19 cellular contexts compared by ENCODE assay signal in the genomic region with DNA sequence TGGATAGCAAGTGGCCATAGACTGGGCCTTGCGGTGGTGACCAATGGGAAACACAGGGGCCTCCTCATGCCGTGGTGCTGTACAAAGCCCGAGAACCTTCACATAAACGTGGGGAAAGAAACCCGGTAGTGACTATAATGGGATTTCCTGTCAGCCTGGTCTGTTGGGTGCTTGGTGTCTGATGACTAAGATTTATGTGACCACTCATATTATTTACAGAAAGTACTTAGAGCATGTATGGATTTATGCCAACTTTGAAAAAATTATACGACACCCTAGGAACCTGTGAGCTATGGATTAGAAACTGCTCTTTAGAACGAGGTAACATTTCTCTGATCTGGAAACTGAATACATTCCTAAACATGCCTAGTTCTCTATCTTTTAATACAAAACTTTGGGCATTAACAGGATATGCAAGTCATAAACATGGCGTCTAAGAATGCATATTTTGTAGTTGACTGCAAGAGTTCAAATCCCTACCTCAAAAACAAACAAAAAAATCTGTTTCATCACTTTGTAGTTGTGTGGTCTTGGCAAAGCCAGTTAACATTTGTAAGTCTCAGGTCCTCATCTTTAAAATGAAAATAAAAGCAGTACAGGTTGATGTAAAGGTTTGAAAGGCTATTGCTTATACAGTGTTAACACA.
DNase-seq lines count a peak whose midpoint lies in the region; ATAC-seq, FAIRE-seq and TF ChIP-seq lines count a peak whose summit lies in the region.
"Had no signal": no experiment of that assay in that cellular context is flagged by ENCODE, and none has a peak within 500 bp of the region (broad histone marks: within the 10 kb centered on the region; RNA-seq: fewer than 3 reads in every experiment).

No MANE protein-coding gene starts in this region.

- POLR2A ChIA-PET in MCF 10A (lab: Yijun Ruan, JAX), result no interaction called here

- WGBS in mammary epithelial cell (ENCODE audit: low coverage, missing lambda C conversion rate), result 83% methylated on average over 8 of the region's 8 CpGs
- 63% methylated on average over 8 of the region's 8 CpGs for WGBS in suprapubic skin
- WGBS in aorta, 2 donors, result 51 to 53% methylated on average over 8 of the region's 8 CpGs

- dilution Hi-C loops in mammary epithelial cell (cut with HindIII; ENCODE audit: low sequenced_read_pairs), result no loop called here

- H3K36me3 Mint-ChIP-seq in MCF 10A (ENCODE audit: insufficient read depth, unreplicated experiment), result no peaks in the 10 kb centered on the region

- TF ChIP-seq CTCF in MCF 10A (IDR thresholded peaks at IDR 0.05; ENCODE audit: unreplicated experiment), result no peak
- TF ChIP-seq CTCF in mammary epithelial cell (conservative IDR thresholded peaks at IDR 0.05 in 1 of 2, IDR thresholded peaks at IDR 0.05 in 1 of 2; ENCODE audit: extremely low read depth in 1 of 2, insufficient read depth in 1 of 2, low read depth in 1 of 2, low read length in 2 of 2), result no peak
- no peak for TF ChIP-seq CTCF in bronchial epithelial cell (IDR thresholded peaks at IDR 0.05; ENCODE audit: insufficient read depth, low read length, severe bottlenecking)
- no peak for TF ChIP-seq CTCF in suprapubic skin (IDR thresholded peaks at IDR 0.05)

- no peaks in the 10 kb centered on the region for H3K27me3 Mint-ChIP-seq in MCF 10A (ENCODE audit: insufficient read depth, unreplicated experiment)
- H3K27me3 Mint-ChIP-seq: activated T-cell treated with anti-CD3 and anti-CD28 coated beads, Interleukin-2, amount 50 U/mL, for 24 hours had no signal

- FAIRE-seq in bronchial epithelial cell (lab: Jason Lieb, UNC), result no peak
- FAIRE-seq: A204.1, D721Med had no signal

- H3K9me3 ChIP-seq in mammary epithelial cell (replicated peaks; ENCODE audit: insufficient read depth, low read length) (no peaks in the 10 kb centered on the region), suprapubic skin (no peaks in the 10 kb centered on the region), aorta (ENCODE audit: control insufficient read depth, low read length) (no peaks in the 10 kb centered on the region)
- H3K9me3 ChIP-seq: spleen, thyroid gland had no signal

- ATAC-seq in aorta (ENCODE audit: low FRiP score), result no peak
- ATAC-seq in GM18867 (IDR thresholded peaks at IDR 0.05; ENCODE audit: unreplicated experiment), result no peak
- ATAC-seq: activated CD4-positive, CD25-positive, alpha-beta regulatory T cell treated with anti-CD3 and anti-CD28 coated beads, Interleukin-2, amount 50 U/mL, for 24 hours; effector memory CD8-positive, alpha-beta T cell had no signal

- H3K79me2 ChIP-seq in mammary epithelial cell (ENCODE audit: insufficient read depth, low read length), result no peaks in the 10 kb centered on the region

- TF ChIP-seq EP300 in suprapubic skin (IDR thresholded peaks at IDR 0.05), result no peak

- in situ Hi-C loops in mammary epithelial cell (cut with MboI; ENCODE audit: low sequenced_read_pairs in 2 of 2), result no loop called here

- peak; percentile 46 for DNase-seq in MCF 10A (ENCODE audit: unreplicated experiment)
- no peak for DNase-seq in mammary epithelial cell
- peak; percentile 57 for DNase-seq in NCI-H187 treated with DMSO at 0.1 percent for 48 hours (lab: John Stamatoyannopoulos, UW)
- peak; percentile 90 for DNase-seq in bronchial epithelial cell (ENCODE audit: low read depth)
- no peak for DNase-seq in suprapubic skin (ENCODE audit: low spot score in 2 of 2)
- no peak for DNase-seq in aorta
- no peak for DNase-seq in GOT3 (lab: John Stamatoyannopoulos, UW)
- DNase-seq: activated T-cell treated with anti-CD3 and anti-CD28 coated beads, Interleukin-2, amount 50 U/mL, for 24 hours; anterior cingulate cortex; effector memory CD8-positive, alpha-beta T cell; hippocampal formation; Karpas-422; NCI-H446 treated with DMSO at 0.1 percent for 48 hours; spleen; thyroid gland had no signal

- H4K20me1 ChIP-seq in mammary epithelial cell (ENCODE audit: insufficient read depth, low read length), result no peaks in the 10 kb centered on the region

- no peak overlapping the region for H3K4me2 ChIP-seq in mammary epithelial cell (ENCODE audit: insufficient read depth, low read depth, low read length)

- H3K27ac Mint-ChIP-seq in MCF 10A (ENCODE audit: low read depth, unreplicated experiment), result no peak overlapping the region
- H3K27ac Mint-ChIP-seq: activated T-cell treated with anti-CD3 and anti-CD28 coated beads, Interleukin-2, amount 50 U/mL, for 24 hours; effector memory CD8-positive, alpha-beta T cell had no signal

- BruUV-seq in MCF 10A (replicated peaks; lab: Mats Ljungman, UMichigan) (no TSS peak), mammary epithelial cell (replicated peaks; lab: Mats Ljungman, UMichigan) (no TSS peak)

- H3K36me3 ChIP-seq in mammary epithelial cell (ENCODE audit: insufficient read depth, low read length) (no peaks in the 10 kb centered on the region), bronchial epithelial cell (ENCODE audit: control insufficient read depth, insufficient read depth, low read length) (no peaks in the 10 kb centered on the region), suprapubic skin (no peaks in the 10 kb centered on the region), aorta (ENCODE audit: control insufficient read depth in 1 of 2, insufficient read depth in 2 of 2, low read length in 1 of 2) (no peaks in the 10 kb centered on the region)
- H3K36me3 ChIP-seq: spleen, thyroid gland had no signal

- H3K27ac ChIP-seq in mammary epithelial cell (ENCODE audit: insufficient read depth, low read depth, low read length), result no peak overlapping the region
- no peak overlapping the region for H3K27ac ChIP-seq in suprapubic skin
- no peak overlapping the region for H3K27ac ChIP-seq in aorta (ENCODE audit: low read depth in 1 of 2, low read length in 2 of 2)
- H3K27ac ChIP-seq: spleen, thyroid gland had no signal

- H3K9ac ChIP-seq in mammary epithelial cell (ENCODE audit: insufficient read depth, low read length), result no peak overlapping the region

- H3K4me3 ChIP-seq in mammary epithelial cell (replicated peaks in 1 of 3; ENCODE audit: insufficient read depth in 1 of 3, low read depth in 2 of 3, low read length in 3 of 3) (no peak overlapping the region), bronchial epithelial cell (ENCODE audit: low read depth, low read length) (no peak overlapping the region), suprapubic skin (no peak overlapping the region), aorta (ENCODE audit: low read length in 2 of 2) (no peak overlapping the region)
- H3K4me3 ChIP-seq: spleen, thyroid gland had no signal

- no peak overlapping the region for H3K4me3 Mint-ChIP-seq in MCF 10A (ENCODE audit: unreplicated experiment)
- H3K4me3 Mint-ChIP-seq: activated T-cell treated with anti-CD3 and anti-CD28 coated beads, Interleukin-2, amount 50 U/mL, for 24 hours; effector memory CD8-positive, alpha-beta T cell had no signal

- TF ChIP-seq POLR2A in suprapubic skin (IDR thresholded peaks at IDR 0.05), result no peak

- CTCF ChIA-PET in MCF 10A (lab: Yijun Ruan, JAX), result no interaction called here
- CTCF ChIA-PET in mammary epithelial cell (lab: Charles Lee; ENCODE audit: low non-redundant PET), result no interaction called here

- H3K4me1 Mint-ChIP-seq in MCF 10A (ENCODE audit: insufficient read depth, unreplicated experiment), result no peaks in the 10 kb centered on the region

- H2AFZ ChIP-seq in mammary epithelial cell (ENCODE audit: low read depth, low read length), result no peak overlapping the region

- H3K27me3 ChIP-seq in mammary epithelial cell (ENCODE audit: insufficient read depth, low read length) (no peaks in the 10 kb centered on the region), bronchial epithelial cell (ENCODE audit: control insufficient read depth, insufficient read depth, low read length) (no peaks in the 10 kb centered on the region), suprapubic skin (no peaks in the 10 kb centered on the region), aorta (ENCODE audit: control insufficient read depth in 1 of 2, insufficient read depth in 2 of 2, low read length in 1 of 2) (no peaks in the 10 kb centered on the region)
- H3K27me3 ChIP-seq: spleen, thyroid gland had no signal

- peaks cover 5% of the 10 kb centered on the region for H3K4me1 ChIP-seq in mammary epithelial cell (ENCODE audit: insufficient read depth, low read length)
- H3K4me1 ChIP-seq in suprapubic skin, result peaks cover 3% of the 10 kb centered on the region
- H3K4me1 ChIP-seq in aorta (ENCODE audit: control insufficient read depth in 1 of 2, insufficient read depth in 2 of 2, low read length in 2 of 2), result no peaks in the 10 kb centered on the region
- H3K4me1 ChIP-seq: spleen, thyroid gland had no signal

- intact Hi-C loops in MCF 10A (cut with micrococcal nuclease) (no loop called here), mammary epithelial cell (cut with micrococcal nuclease) (no loop called here), aorta (cut with DNase I) (no loop called here)

- H3K9me3 Mint-ChIP-seq in MCF 10A (ENCODE audit: unreplicated experiment), result no peaks in the 10 kb centered on the region
- H3K9me3 Mint-ChIP-seq: activated T-cell treated with anti-CD3 and anti-CD28 coated beads, Interleukin-2, amount 50 U/mL, for 24 hours; effector memory CD8-positive, alpha-beta T cell had no signal

Comparison
In these comparisons a context has a peak if more than half of its experiments do, and no peak if none do; other contexts are left out.
1. DNase-seq: peak in MCF 10A (single experiment), NCI-H187 treated with DMSO at 0.1 percent for 48 hours (single experiment) and bronchial epithelial cell (single experiment); none in mammary epithelial cell (single experiment), suprapubic skin (0 of 2), aorta (0 of 2) and GOT3 (single experiment).